ENCODE assay signal across 1 cellular context in the genomic region with DNA sequence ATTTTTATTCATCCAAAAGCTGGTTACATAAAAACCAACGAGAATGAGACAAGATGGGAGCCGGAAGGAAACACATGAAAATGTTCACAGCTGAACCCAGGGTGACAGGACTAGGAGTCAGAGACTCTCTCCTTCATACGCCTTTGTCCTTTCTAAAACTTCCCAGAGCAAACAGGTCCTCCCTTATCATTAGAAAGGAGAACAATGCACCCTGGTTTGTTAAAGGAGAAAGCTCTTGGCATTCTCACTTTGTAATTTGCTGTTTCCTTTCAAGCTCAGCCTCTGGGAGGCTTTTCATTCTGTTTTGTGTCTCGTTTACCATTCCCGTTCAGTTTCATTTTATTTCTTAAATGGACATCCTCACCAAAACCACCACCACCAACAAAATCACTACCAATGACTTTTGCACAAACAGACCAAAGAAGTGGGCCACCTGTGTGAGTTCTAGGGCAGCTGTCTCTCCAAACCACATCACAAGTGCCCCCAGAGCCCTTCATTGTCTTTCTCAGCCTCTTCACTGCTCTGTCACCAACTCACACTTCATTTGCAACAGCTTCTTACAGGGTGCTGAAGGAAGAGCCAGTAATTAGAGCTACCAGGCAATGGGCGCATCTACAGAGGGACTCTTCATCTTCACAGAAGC.
TF ChIP-seq lines count a peak whose summit lies in the region.

No MANE protein-coding gene starts in this region.

TF ChIP-seq in IMR-90, 13 proteins besides CTCF, POLR2A, EP300 and RAD21 (continued from another document):
- TF ChIP-seq, protein P1, sequence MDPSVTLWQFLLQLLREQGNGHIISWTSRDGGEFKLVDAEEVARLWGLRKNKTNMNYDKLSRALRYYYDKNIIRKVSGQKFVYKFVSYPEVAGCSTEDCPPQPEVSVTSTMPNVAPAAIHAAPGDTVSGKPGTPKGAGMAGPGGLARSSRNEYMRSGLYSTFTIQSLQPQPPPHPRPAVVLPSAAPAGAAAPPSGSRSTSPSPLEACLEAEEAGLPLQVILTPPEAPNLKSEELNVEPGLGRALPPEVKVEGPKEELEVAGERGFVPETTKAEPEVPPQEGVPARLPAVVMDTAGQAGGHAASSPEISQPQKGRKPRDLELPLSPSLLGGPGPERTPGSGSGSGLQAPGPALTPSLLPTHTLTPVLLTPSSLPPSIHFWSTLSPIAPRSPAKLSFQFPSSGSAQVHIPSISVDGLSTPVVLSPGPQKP (IDR thresholded peaks at IDR 0.05; ENCODE audit: borderline replicate concordance, low read depth, low read length), result no peak
- TF ChIP-seq, protein P2, sequence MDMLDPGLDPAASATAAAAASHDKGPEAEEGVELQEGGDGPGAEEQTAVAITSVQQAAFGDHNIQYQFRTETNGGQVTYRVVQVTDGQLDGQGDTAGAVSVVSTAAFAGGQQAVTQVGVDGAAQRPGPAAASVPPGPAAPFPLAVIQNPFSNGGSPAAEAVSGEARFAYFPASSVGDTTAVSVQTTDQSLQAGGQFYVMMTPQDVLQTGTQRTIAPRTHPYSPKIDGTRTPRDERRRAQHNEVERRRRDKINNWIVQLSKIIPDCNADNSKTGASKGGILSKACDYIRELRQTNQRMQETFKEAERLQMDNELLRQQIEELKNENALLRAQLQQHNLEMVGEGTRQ (IDR thresholded peaks at IDR 0.05; ENCODE audit: low read depth, low read length), result no peak
- no peak for TF ChIP-seq SMC3 (IDR thresholded peaks at IDR 0.05; ENCODE audit: low read depth, low read length)
- no peak for TF ChIP-seq RFX5 (IDR thresholded peaks at IDR 0.05; ENCODE audit: low read depth, low read length)
- no peak for TF ChIP-seq BHLHE40 (IDR thresholded peaks at IDR 0.05; ENCODE audit: low read depth, low read length)
TF ChIP-seq in IMR-90: peak in this region for 0.
